31 cellular contexts compared by ENCODE assay signal in the genomic region with DNA sequence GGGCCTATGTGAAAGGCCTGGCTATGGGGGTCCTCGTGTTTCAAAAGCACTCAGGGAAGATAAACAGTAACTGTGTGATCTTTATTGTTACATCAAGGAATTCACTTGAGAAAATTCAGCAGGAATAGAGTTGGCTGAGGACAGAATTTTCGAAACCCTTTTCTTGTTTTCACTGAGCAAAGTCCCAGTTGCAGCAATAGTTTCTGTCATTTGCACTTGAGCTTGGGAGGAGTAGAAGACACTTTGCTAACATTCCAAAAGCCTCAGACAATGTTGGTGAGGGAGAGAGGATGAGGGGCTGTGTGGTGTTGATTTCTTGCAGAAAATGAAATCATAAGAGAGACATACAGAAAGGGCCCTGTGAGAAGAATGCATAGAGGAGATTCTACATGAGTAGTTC.
"Had no signal": no experiment of that assay in that cellular context is flagged by ENCODE, and none has a peak within 500 bp of the region (broad histone marks: within the 10 kb centered on the region; RNA-seq: fewer than 3 reads in every experiment).

No MANE protein-coding gene starts in this region.

- H3K9me3 Mint-ChIP-seq: activated T-helper 1 cell treated with anti-CD3 and anti-CD28 coated beads, Interleukin-12 subunit alpha, Interleukin-12 subunit beta, Interleukin-2, Interleukin-4 antibody, amounts not matched to agents 30 ng/mL and 10 ng/mL and 1 ng/mL, durations not matched to agents 14 hours and 24 hours and 36 hours; central memory CD8-positive, alpha-beta T cell had no signal

- H3K4me3 Mint-ChIP-seq: activated CD4-positive, alpha-beta memory T cell treated with anti-CD3 and anti-CD28 coated beads for 36 hours; activated CD4-positive, alpha-beta T cell treated with anti-CD3 and anti-CD28 coated beads, Interleukin-2, amount 10 ng/mL, durations not matched to agents 24 days and 14 days; activated T-helper 1 cell treated with anti-CD3 and anti-CD28 coated beads, Interleukin-12 subunit alpha, Interleukin-12 subunit beta, Interleukin-2, Interleukin-4 antibody, amounts not matched to agents 30 ng/mL and 10 ng/mL and 1 ng/mL, durations not matched to agents 14 hours and 24 hours and 36 hours; central memory CD8-positive, alpha-beta T cell; nephron; stimulated activated naive B cell treated with anti-CD40 and anti-IgM and Interleukin-4, amounts not matched to agents 10 μg/mL and 1 μg/mL and 100 μg/mL, for 72 hours had no signal

- H3K27me3 ChIP-seq: esophagus squamous epithelium, ovary, stomach, suprapubic skin, tibial artery, upper lobe of right lung had no signal

- ATAC-seq: activated CD4-positive, CD25-positive, alpha-beta regulatory T cell treated with anti-CD3 and anti-CD28 coated beads, Interleukin-2, amount 50 U/mL, for 24 hours; heart right ventricle; sciatic nerve; stimulated activated naive B cell treated with anti-CD40 and anti-IgM and Interleukin-4, amounts not matched to agents 10 μg/mL and 1 μg/mL and 100 μg/mL, for 72 hours; upper lobe of right lung had no signal

- H3K4me1 ChIP-seq: esophagus squamous epithelium, heart right ventricle, left ventricle myocardium inferior, suprapubic skin, upper lobe of right lung had no signal

- H3K9me3 ChIP-seq: esophagus squamous epithelium, ovary, suprapubic skin, upper lobe of right lung had no signal

- H3K27me3 Mint-ChIP-seq: activated CD4-positive, alpha-beta T cell treated with anti-CD3 and anti-CD28 coated beads, Interleukin-2, amount 10 ng/mL, durations not matched to agents 24 days and 14 days; progenitor cell of endocrine pancreas; stimulated activated naive B cell treated with anti-CD40 and anti-IgM and Interleukin-4, amounts not matched to agents 10 μg/mL and 1 μg/mL and 100 μg/mL, for 72 hours had no signal

- H3K4me1 Mint-ChIP-seq: activated CD4-positive, alpha-beta T cell treated with anti-CD3 and anti-CD28 coated beads, Interleukin-2, amount 10 ng/mL, durations not matched to agents 24 days and 14 days; central memory CD8-positive, alpha-beta T cell; nephron; stimulated activated naive B cell treated with anti-CD40 and anti-IgM and Interleukin-4, amounts not matched to agents 10 μg/mL and 1 μg/mL and 100 μg/mL, for 72 hours had no signal

- H3K36me3 ChIP-seq: esophagus squamous epithelium, heart right ventricle, left ventricle myocardium inferior, ovary, stomach, suprapubic skin, tibial artery, upper lobe of right lung had no signal

- H3K4me3 ChIP-seq: esophagus squamous epithelium, heart right ventricle, left ventricle myocardium inferior, lung, ovary, stomach, suprapubic skin, tibial artery, upper lobe of right lung had no signal

- H3K27ac ChIP-seq: epithelial cell of prostate, heart right ventricle, left ventricle myocardium inferior, ovary, stomach, suprapubic skin, upper lobe of right lung, VCaP had no signal

- H3K27ac Mint-ChIP-seq: activated CD4-positive, alpha-beta memory T cell treated with anti-CD3 and anti-CD28 coated beads for 36 hours; activated CD4-positive, alpha-beta T cell treated with anti-CD3 and anti-CD28 coated beads, Interleukin-2, amount 10 ng/mL, durations not matched to agents 24 days and 14 days; activated T-helper 1 cell treated with anti-CD3 and anti-CD28 coated beads, Interleukin-12 subunit alpha, Interleukin-12 subunit beta, Interleukin-2, Interleukin-4 antibody, amounts not matched to agents 30 ng/mL and 10 ng/mL and 1 ng/mL, durations not matched to agents 14 hours and 24 hours and 36 hours; nephron; progenitor cell of endocrine pancreas; stimulated activated naive B cell treated with anti-CD40 and anti-IgM and Interleukin-4, amounts not matched to agents 10 μg/mL and 1 μg/mL and 100 μg/mL, for 72 hours had no signal

- H3K36me3 Mint-ChIP-seq: activated CD4-positive, alpha-beta memory T cell treated with anti-CD3 and anti-CD28 coated beads for 36 hours; stimulated activated naive B cell treated with anti-CD40 and anti-IgM and Interleukin-4, amounts not matched to agents 10 μg/mL and 1 μg/mL and 100 μg/mL, for 72 hours had no signal

- FAIRE-seq: colon, small intestine had no signal

- DNase-seq: activated CD4-positive, alpha-beta memory T cell treated with anti-CD3 and anti-CD28 coated beads for 36 hours; activated CD4-positive, alpha-beta T cell treated with anti-CD3 and anti-CD28 coated beads, Interleukin-2, amount 10 ng/mL, durations not matched to agents 24 days and 14 days; activated CD8-positive, alpha-beta memory T cell treated with anti-CD3 and anti-CD28 coated beads, Interleukin-2, amount 50 U/mL, for 4 hours; activated gamma-delta T cell treated with Interleukin-2 at 50 U/mL for 16 hours; activated naive CD4-positive, alpha-beta T cell treated with anti-CD3 and anti-CD28 coated beads, Interleukin-2, amount 50 U/mL, for 16 hours; activated T-cell treated with anti-CD3 and anti-CD28 coated beads, Interleukin-2, amount 50 U/mL, for 1 hour; amygdala; dermis blood vessel endothelial cell; effector CD4-positive, alpha-beta T cell; esophagus squamous epithelium; heart right ventricle; left ventricle myocardium inferior; ovary; retina; small intestine; stimulated activated CD4-positive, alpha-beta T cell treated with anti-CD3 and anti-CD28 coated beads, Interleukin-1b, Interleukin-23, amount 100 ng/mL, for 48 hours; stimulated activated naive B cell treated with anti-CD40 and anti-IgM and Interleukin-4, amounts not matched to agents 10 μg/mL and 1 μg/mL and 100 μg/mL, for 72 hours; stomach; tibial artery; upper lobe of right lung had no signal
